In genomic region chr20:16761305-16761829, GRCh38 we compare ENCODE assay signal across 8 cellular contexts. TPM values are rescaled to one million over a fixed set of nuclear protein-coding genes. Genes with fewer than 3 reads are reported as not detected.
A peak's percentile ranks its signal among the peaks of the same experiment; 100 is the strongest.
DNase-seq lines count a peak whose midpoint lies in the region; ATAC-seq and TF ChIP-seq lines count a peak whose summit lies in the region.

No MANE protein-coding gene starts in this region.

- ATAC-seq in HG02938 (IDR thresholded peaks at IDR 0.05; ENCODE audit: unreplicated experiment) = peak; percentile 86
- peak; percentile 89 for ATAC-seq in left colon

- intact Hi-C loops in left colon (cut with DNase I, micrococcal nuclease) = no loop called here

- no peaks in the 10 kb centered on the region for H3K9me3 Mint-ChIP-seq in chondrocyte (ENCODE audit: low read depth)

- TF ChIP-seq CTCF in VCaP (conservative IDR thresholded peaks at IDR 0.05) = peak; percentile 89
- peak; percentile 90 for TF ChIP-seq CTCF in chondrocyte (IDR thresholded peaks at IDR 0.05)

- no peak overlapping the region for H3K27ac Mint-ChIP-seq in chondrocyte (ENCODE audit: unreplicated experiment)

- no peak overlapping the region for H3K4me3 Mint-ChIP-seq in chondrocyte (ENCODE audit: unreplicated experiment)

- no peaks in the 10 kb centered on the region for H3K36me3 Mint-ChIP-seq in chondrocyte (ENCODE audit: low read depth)

- peak; percentile 59 to 67 for DNase-seq in NCI-H2081 (lab: John Stamatoyannopoulos, UW)
- DNase-seq in NCI-H2081 treated with DMSO at 0.1 percent for 48 hours (lab: John Stamatoyannopoulos, UW) = no peak
- DNase-seq in NCI-H2196 (lab: John Stamatoyannopoulos, UW; ENCODE audit: unreplicated experiment) = peak; percentile 69
- no peak for DNase-seq in chondrocyte (ENCODE audit: low spot score)
- DNase-seq in left colon = peak; percentile 25 to 32
- peak; percentile 1 to 14 (median 9) for DNase-seq in stimulated activated CD4-positive, alpha-beta T cell treated with anti-CD3 and anti-CD28 coated beads, TNF-alpha, amount 100 ng/mL, for 24 hours (ENCODE audit: low read depth in 3 of 3)

- H3K4me1 Mint-ChIP-seq in chondrocyte (ENCODE audit: low read depth) = peaks cover 3% of the 10 kb centered on the region

- H3K27me3 Mint-ChIP-seq in chondrocyte (ENCODE audit: low read depth) = peaks cover 39% of the 10 kb centered on the region

- peak overlapping the region; percentile 92 for H3K27ac ChIP-seq in VCaP

RNA-seq across cellular contexts. Expression of gene OTOR, which starts 13.2 kb away (rescaled TPM):
- total RNA-seq in chondrocyte (not detected in 3 replicates), left colon (not detected)

RNA-seq across cellular contexts. Expression of gene SNRPB2, which starts 31.5 kb away (rescaled TPM):
- total RNA-seq in chondrocyte = 43.0 to 47.9 TPM (median 44.3 TPM) in 3 replicates
- total RNA-seq in left colon = 10 to 100 TPM; 33.3 to 33.5 TPM

Comparison
In these comparisons a context has a peak if more than half of its experiments do, and no peak if none do; other contexts are left out.
1. DNase-seq: peak in NCI-H2081 (2 of 2), NCI-H2196 (single experiment), left colon (2 of 2) and stimulated activated CD4-positive, alpha-beta T cell treated with anti-CD3 and anti-CD28 coated beads, TNF-alpha, amount 100 ng/mL, for 24 hours (3 of 3); none in NCI-H2081 treated with DMSO at 0.1 percent for 48 hours (single experiment) and chondrocyte (single experiment).